ENCODE assay signal across 15 cellular contexts in genomic region chr15:80944818-80945217, GRCh38. TPM values are rescaled to one million over a fixed set of nuclear protein-coding genes. Genes with fewer than 3 reads are reported as not detected.
DNase-seq lines count a peak whose midpoint lies in the region; ATAC-seq and TF ChIP-seq lines count a peak whose summit lies in the region.
"Had no signal": no experiment of that assay in that cellular context is flagged by ENCODE, and none has a peak within 500 bp of the region (broad histone marks: within the 10 kb centered on the region; RNA-seq: fewer than 3 reads in every experiment).

No MANE protein-coding gene starts in this region.

- H3K36me3 Mint-ChIP-seq in activated CD8-positive, alpha-beta T cell treated with anti-CD3 and anti-CD28 coated beads, Interleukin-2, amount 10 ng/mL, durations not matched to agents 7 days and 5 days (ENCODE audit: low read depth), result peaks cover 13% of the 10 kb centered on the region

- no peak overlapping the region for H2AFZ ChIP-seq in smooth muscle cell (ENCODE audit: low read depth)

- 100% methylated on average over 3 of the region's 3 CpGs for WGBS in smooth muscle cell (ENCODE audit: low lambda C conversion rate)

- no peaks in the 10 kb centered on the region for H3K79me2 ChIP-seq in smooth muscle cell (ENCODE audit: low read depth)

- peaks cover 0 to 3% (median 0%) of the 10 kb centered on the region in 11 experiments; a peak in 1 of 22 replicates for H3K27me3 ChIP-seq in BLaER1 treated with 17β-estradiol and CSF1 and Interleukin-3, amounts not matched to agents 10 nM and 100 nM
- H3K27me3 ChIP-seq in tibial artery, result no peaks in the 10 kb centered on the region
- H3K27me3 ChIP-seq in smooth muscle cell (ENCODE audit: low read depth), result no peaks in the 10 kb centered on the region

- H3K4me1 Mint-ChIP-seq in activated CD8-positive, alpha-beta T cell treated with anti-CD3 and anti-CD28 coated beads, Interleukin-2, amount 10 ng/mL, durations not matched to agents 7 days and 5 days (ENCODE audit: low read depth), result no peaks in the 10 kb centered on the region
- H3K4me1 Mint-ChIP-seq: CD14-positive monocyte had no signal

- CTCF ChIA-PET in activated CD8-positive, alpha-beta T cell treated with anti-CD3 and anti-CD28 coated beads, Interleukin-2, amount 10 ng/mL, durations not matched to agents 7 days and 5 days (lab: Charles Lee), result no interaction called here

- peaks cover 15 to 42% (median 20%) of the 10 kb centered on the region in 11 experiments; a peak in 18 of 22 replicates for H4K20me1 ChIP-seq in BLaER1 treated with 17β-estradiol and CSF1 and Interleukin-3, amounts not matched to agents 10 nM and 100 nM
- H4K20me1 ChIP-seq in smooth muscle cell (ENCODE audit: low read depth), result no peaks in the 10 kb centered on the region

- H3K27ac ChIP-seq in BLaER1 treated with 17β-estradiol and CSF1 and Interleukin-3, amounts not matched to agents 10 nM and 100 nM, result no peak overlapping the region
- H3K27ac ChIP-seq in coronary artery (no peak overlapping the region), tibial artery (no peak overlapping the region), smooth muscle cell (ENCODE audit: low read depth) (no peak overlapping the region)

- no peaks in the 10 kb centered on the region for H3K9me3 Mint-ChIP-seq in activated CD8-positive, alpha-beta T cell treated with anti-CD3 and anti-CD28 coated beads, Interleukin-2, amount 10 ng/mL, durations not matched to agents 7 days and 5 days (ENCODE audit: insufficient read depth)
- H3K9me3 Mint-ChIP-seq: CD8-positive, alpha-beta T cell had no signal

- no peaks in the 10 kb centered on the region for H3F3A ChIP-seq in smooth muscle cell (ENCODE audit: low read depth)

- peaks cover 19 to 22% (median 20%) of the 10 kb centered on the region in 10 experiments for H3K4me1 ChIP-seq in BLaER1 treated with 17β-estradiol and CSF1 and Interleukin-3, amounts not matched to agents 10 nM and 100 nM
- no peaks in the 10 kb centered on the region for H3K4me1 ChIP-seq in tibial artery
- no peaks in the 10 kb centered on the region for H3K4me1 ChIP-seq in smooth muscle cell (ENCODE audit: low read depth)
- H3K4me1 ChIP-seq: HAP-1 had no signal

- H3K27me3 Mint-ChIP-seq in activated CD8-positive, alpha-beta T cell treated with anti-CD3 and anti-CD28 coated beads, Interleukin-2, amount 10 ng/mL, durations not matched to agents 7 days and 5 days (ENCODE audit: low read depth), result no peaks in the 10 kb centered on the region
- H3K27me3 Mint-ChIP-seq: B cell had no signal

- H3K9ac ChIP-seq in BLaER1 treated with 17β-estradiol and CSF1 and Interleukin-3, amounts not matched to agents 10 nM and 100 nM, result no peak overlapping the region
- H3K9ac ChIP-seq in smooth muscle cell (ENCODE audit: low read depth), result no peak overlapping the region

- no peaks in the 10 kb centered on the region for H3K9me3 ChIP-seq in BLaER1 treated with 17β-estradiol and CSF1 and Interleukin-3, amounts not matched to agents 10 nM and 100 nM (replicated peaks in 1 of 11)
- H3K9me3 ChIP-seq in tibial artery (no peaks in the 10 kb centered on the region), smooth muscle cell (replicated peaks; ENCODE audit: low read depth) (no peaks in the 10 kb centered on the region)
- H3K9me3 ChIP-seq: HAP-1 had no signal

- TF ChIP-seq CTCF in coronary artery (IDR thresholded peaks at IDR 0.05) (no peak), tibial artery (IDR thresholded peaks at IDR 0.05) (no peak), smooth muscle cell (IDR thresholded peaks at IDR 0.05; ENCODE audit: borderline replicate concordance, insufficient read depth, poor library complexity, severe bottlenecking) (no peak)

- no peak overlapping the region for H3K4me3 Mint-ChIP-seq in activated CD8-positive, alpha-beta T cell treated with anti-CD3 and anti-CD28 coated beads, Interleukin-2, amount 10 ng/mL, durations not matched to agents 7 days and 5 days
- H3K4me3 Mint-ChIP-seq: B cell; CD14-positive monocyte; CD8-positive, alpha-beta T cell had no signal

- no peak for ATAC-seq in GM18517 (IDR thresholded peaks at IDR 0.05; ENCODE audit: unreplicated experiment)
- ATAC-seq in activated CD8-positive, alpha-beta T cell treated with anti-CD3 and anti-CD28 coated beads, Interleukin-2, amount 10 ng/mL, durations not matched to agents 7 days and 5 days, result no peak
- ATAC-seq: CD8-positive, alpha-beta T cell had no signal

- intact Hi-C loops in tibial artery (cut with DNase I; ENCODE audit: low total_unique reads), result no loop called here

- POLR2A ChIA-PET in activated CD8-positive, alpha-beta T cell treated with anti-CD3 and anti-CD28 coated beads, Interleukin-2, amount 10 ng/mL, durations not matched to agents 7 days and 5 days (lab: Charles Lee), result no interaction called here

- DNase-seq in coronary artery (ENCODE audit: low spot score), result peak; percentile 58
- peak; percentile 49 for DNase-seq in mesenteric fat pad (ENCODE audit: low spot score)
- DNase-seq in tibial artery, result peak; percentile 12 to 38
- no peak for DNase-seq in smooth muscle cell (lab: John Stamatoyannopoulos, UW; ENCODE audit: unreplicated experiment)
- DNase-seq in activated CD8-positive, alpha-beta T cell treated with anti-CD3 and anti-CD28 coated beads, Interleukin-2, amount 10 ng/mL, durations not matched to agents 7 days and 5 days, result no peak
- DNase-seq: CD8-positive, alpha-beta T cell; COR-L47; DMS153; DMS79 treated with DMSO at 0.1 percent for 48 hours; EL had no signal

- no peak overlapping the region for H3K4me3 ChIP-seq in BLaER1 treated with 17β-estradiol and CSF1 and Interleukin-3, amounts not matched to agents 10 nM and 100 nM
- no peak overlapping the region for H3K4me3 ChIP-seq in coronary artery
- no peak overlapping the region for H3K4me3 ChIP-seq in tibial artery
- H3K4me3 ChIP-seq in smooth muscle cell, result no peak overlapping the region
- H3K4me3 ChIP-seq: HAP-1 had no signal

- H3K27ac Mint-ChIP-seq in activated CD8-positive, alpha-beta T cell treated with anti-CD3 and anti-CD28 coated beads, Interleukin-2, amount 10 ng/mL, durations not matched to agents 7 days and 5 days, result no peak overlapping the region
- H3K27ac Mint-ChIP-seq: B cell; CD14-positive monocyte; CD8-positive, alpha-beta T cell had no signal

- peaks cover 46 to 93% (median 66%) of the 10 kb centered on the region in 11 experiments for H3K36me3 ChIP-seq in BLaER1 treated with 17β-estradiol and CSF1 and Interleukin-3, amounts not matched to agents 10 nM and 100 nM
- peaks cover 57 to 93% (median 68%) of the 10 kb centered on the region in 3 donors for H3K36me3 ChIP-seq in tibial artery
- H3K36me3 ChIP-seq in smooth muscle cell (ENCODE audit: low read depth), result no peaks in the 10 kb centered on the region
- H3K36me3 ChIP-seq: HAP-1 had no signal

- peak overlapping the region; percentile 40 to 74 (median 67); a peak in 18 of 22 replicates for H3K4me2 ChIP-seq in BLaER1 treated with 17β-estradiol and CSF1 and Interleukin-3, amounts not matched to agents 10 nM and 100 nM
- no peak overlapping the region for H3K4me2 ChIP-seq in smooth muscle cell

RNA-seq across cellular contexts. Expression of gene MESD, which starts 44.8 kb away (rescaled TPM):
- total RNA-seq in mesenteric fat pad (30.2 TPM), smooth muscle cell (20.1 and 25.6 TPM in 2 replicates)
- polyA plus RNA-seq in smooth muscle cell, result 41.4 and 57.4 TPM in 2 replicates
- total RNA-seq in activated CD8-positive, alpha-beta T cell treated with anti-CD3 and anti-CD28 coated beads, Interleukin-2, amount 10 ng/mL, durations not matched to agents 7 days and 5 days, result 10 to 100 TPM; 27.0 to 27.4 TPM

RNA-seq across cellular contexts. Expression of gene TLNRD1, which starts 55.9 kb away (rescaled TPM):
- total RNA-seq in mesenteric fat pad (43.1 TPM), smooth muscle cell (10.7 and 11.3 TPM in 2 replicates)
- 11.9 and 14.1 TPM in 2 replicates for polyA plus RNA-seq in smooth muscle cell
- total RNA-seq in activated CD8-positive, alpha-beta T cell treated with anti-CD3 and anti-CD28 coated beads, Interleukin-2, amount 10 ng/mL, durations not matched to agents 7 days and 5 days, result 10 to 100 TPM; 32.3 to 33.8 TPM

Comparison
In these comparisons a context has a peak if more than half of its experiments do, and no peak if none do; other contexts are left out.
1. DNase-seq: peak in coronary artery (single experiment), mesenteric fat pad (single experiment) and tibial artery (2 of 2); none in smooth muscle cell (single experiment) and activated CD8-positive, alpha-beta T cell treated with anti-CD3 and anti-CD28 coated beads, Interleukin-2, amount 10 ng/mL, durations not matched to agents 7 days and 5 days (single experiment).